ENCODE assay signal across 1 cellular context in genomic region chr17:72465191-72466024, GRCh38.
TF ChIP-seq lines count a peak whose summit lies in the region.

No MANE protein-coding gene starts in this region.

TF ChIP-seq in HepG2, 621 proteins besides CTCF, POLR2A, EP300 and RAD21 (continued from another document and continues in another):
- TF ChIP-seq AFF4 (CRISPR knock-in tag; IDR thresholded peaks at IDR 0.05) (no peak), ZNF567 (CRISPR knock-in tag; IDR thresholded peaks at IDR 0.05; ENCODE audit: borderline replicate concordance) (no peak), SNAPC2 (CRISPR knock-in tag; IDR thresholded peaks at IDR 0.05) (no peak), ZNF780A (CRISPR knock-in tag; IDR thresholded peaks at IDR 0.05) (no peak), ZNF530 (CRISPR knock-in tag; IDR thresholded peaks at IDR 0.05; ENCODE audit: low read depth) (no peak), ZMYM2 (CRISPR knock-in tag; IDR thresholded peaks at IDR 0.05) (no peak), NFIB (CRISPR knock-in tag; IDR thresholded peaks at IDR 0.05; ENCODE audit: borderline replicate concordance) (no peak), SRF (IDR thresholded peaks at IDR 0.05; ENCODE audit: low read depth, low read length) (no peak), RXRA (CRISPR knock-in tag; IDR thresholded peaks at IDR 0.05) (peak; percentile 69), ZBTB4 (CRISPR knock-in tag; IDR thresholded peaks at IDR 0.05; ENCODE audit: borderline replicate concordance) (peak; percentile 52; the same call in 1 of the 2 replicates), ZNF496 (CRISPR knock-in tag; IDR thresholded peaks at IDR 0.05; ENCODE audit: insufficient replicate concordance) (no peak), BCL6 (CRISPR knock-in tag; IDR thresholded peaks at IDR 0.05) (no peak; the same call in 1 of the 2 replicates), SOX5 (CRISPR knock-in tag; IDR thresholded peaks at IDR 0.05; ENCODE audit: borderline replicate concordance) (no peak; the same call in 1 of the 2 replicates), ZFP36L1 (CRISPR knock-in tag; IDR thresholded peaks at IDR 0.05) (no peak; the same call in 1 of the 2 replicates), ZFP41 (CRISPR knock-in tag; IDR thresholded peaks at IDR 0.05; ENCODE audit: borderline replicate concordance) (no peak), ZNF781 (CRISPR knock-in tag; IDR thresholded peaks at IDR 0.05; ENCODE audit: borderline replicate concordance, not compliant biosample characterization) (no peak), NKX3-1 (CRISPR knock-in tag; IDR thresholded peaks at IDR 0.05) (no peak), RARA (CRISPR knock-in tag; IDR thresholded peaks at IDR 0.05) (peak; percentile 64), ZNF142 (CRISPR knock-in tag; IDR thresholded peaks at IDR 0.05) (no peak), SP1 (IDR thresholded peaks at IDR 0.05) (no peak), SP1 (CRISPR knock-in tag; IDR thresholded peaks at IDR 0.05) (0 out of 2 replicates have a peak, but pooled peaks have one; percentile 18), MAFF (IDR thresholded peaks at IDR 0.05; ENCODE audit: low read depth, low read length) (no peak), ZNF18 (CRISPR knock-in tag; IDR thresholded peaks at IDR 0.05; ENCODE audit: insufficient replicate concordance) (no peak), ZSCAN20 (CRISPR knock-in tag; IDR thresholded peaks at IDR 0.05; ENCODE audit: borderline replicate concordance) (no peak), ZHX1 (CRISPR knock-in tag; IDR thresholded peaks at IDR 0.05; ENCODE audit: low read depth) (no peak), ZNF747 (CRISPR knock-in tag; IDR thresholded peaks at IDR 0.05; ENCODE audit: borderline replicate concordance) (no peak; the same call in 1 of the 2 replicates), REL (CRISPR knock-in tag; conservative IDR thresholded peaks at IDR 0.05) (no peak), CHCHD3 (CRISPR knock-in tag; IDR thresholded peaks at IDR 0.05) (no peak), ZSCAN5A (CRISPR knock-in tag; IDR thresholded peaks at IDR 0.05; ENCODE audit: borderline replicate concordance) (0 out of 2 replicates have a peak, but pooled peaks have one; percentile 40), THAP9 (CRISPR knock-in tag; IDR thresholded peaks at IDR 0.05; ENCODE audit: borderline replicate concordance) (no peak; the same call in 1 of the 2 replicates), JUN (CRISPR knock-in tag; IDR thresholded peaks at IDR 0.05) (peak; percentile 96), HNRNPLL (IDR thresholded peaks at IDR 0.05; ENCODE audit: low read depth, low read length, poor library complexity, severe bottlenecking) (no peak), HMGXB4 (CRISPR knock-in tag; IDR thresholded peaks at IDR 0.05; ENCODE audit: borderline replicate concordance in 1 of 2, low read depth in 1 of 2) (peak in 1 of 2 experiments; percentile 52; a peak in 2 of 4 replicates)
